In genomic region chr11:120547871-120548681, GRCh38 we compare ENCODE assay signal across 8 cellular contexts. TPM values are rescaled to one million over a fixed set of nuclear protein-coding genes. Genes with fewer than 3 reads are reported as not detected.
DNase-seq lines count a peak whose midpoint lies in the region; ATAC-seq, FAIRE-seq and TF ChIP-seq lines count a peak whose summit lies in the region.

No MANE protein-coding gene starts in this region.

- H3K27ac ChIP-seq in keratinocyte (ENCODE audit: control insufficient read depth, insufficient read depth, low read length) (no peak overlapping the region), substantia nigra (ENCODE audit: low read depth, low read length, poor library complexity, severe bottlenecking) (peak overlapping the region; percentile 86)

- H3K9me3 ChIP-seq in keratinocyte (ENCODE audit: control insufficient read depth, low read depth, low read length) = no peaks in the 10 kb centered on the region

- DNase-seq in DMS79 (lab: John Stamatoyannopoulos, UW) (peak; percentile 77), NCI-H2227 treated with DMSO at 0.1 percent for 48 hours (lab: John Stamatoyannopoulos, UW) (peak; percentile 17), brain pericyte (ENCODE audit: low read depth, low spot score) (peak; percentile 74), keratinocyte (ENCODE audit: low read depth, low spot score) (peak; percentile 46), substantia nigra (lab: John Stamatoyannopoulos, UW) (peak; percentile 12 to 95 (median 81)), NCI-H128 (lab: John Stamatoyannopoulos, UW; ENCODE audit: unreplicated experiment) (no peak)

- H3K36me3 ChIP-seq in keratinocyte (ENCODE audit: control insufficient read depth in 2 of 2, extremely low read depth in 1 of 2, insufficient read depth in 2 of 2, low read length in 2 of 2) = no peaks in the 10 kb centered on the region

- no peak overlapping the region for H2AFZ ChIP-seq in keratinocyte (ENCODE audit: control insufficient read depth, low read length)

- H3K9me1 ChIP-seq in keratinocyte (ENCODE audit: control insufficient read depth, extremely low read depth, insufficient read depth, low read length) = no peaks in the 10 kb centered on the region

- no peaks in the 10 kb centered on the region for H3K79me2 ChIP-seq in keratinocyte (ENCODE audit: control insufficient read depth, insufficient read depth, low read length)

- no peak for FAIRE-seq in keratinocyte (lab: Jason Lieb, UNC)

- TF ChIP-seq CTCF in keratinocyte (optimal IDR thresholded peaks at IDR 0.05 in 1 of 3, IDR thresholded peaks at IDR 0.05 in 1 of 3, conservative IDR thresholded peaks at IDR 0.05 in 1 of 3; ENCODE audit: extremely low read depth in 1 of 3, insufficient read depth in 2 of 3, low read length in 3 of 3) = no peak

- no peaks in the 10 kb centered on the region for H4K20me1 ChIP-seq in keratinocyte (ENCODE audit: control insufficient read depth, extremely low read depth, insufficient read depth, low read length)

- H3K4me2 ChIP-seq in keratinocyte (ENCODE audit: control insufficient read depth, extremely low read depth, insufficient read depth, low read depth, low read length) = no peak overlapping the region

- H3K4me1 ChIP-seq in keratinocyte (ENCODE audit: control insufficient read depth, extremely low read depth, insufficient read depth, low read length) = peaks cover 8% of the 10 kb centered on the region

- H3K9ac ChIP-seq in keratinocyte (ENCODE audit: control insufficient read depth, extremely low read depth, insufficient read depth, low read length) = no peak overlapping the region

- no peaks in the 10 kb centered on the region for H3K27me3 ChIP-seq in keratinocyte (ENCODE audit: control insufficient read depth, extremely low read depth, insufficient read depth, low read length)

- dilution Hi-C loops in keratinocyte (cut with MboI; ENCODE audit: extremely low pct_ligation_motif_present, low sequenced_read_pairs) = no loop called here

- no peak overlapping the region for H3K4me3 ChIP-seq in keratinocyte (ENCODE audit: control insufficient read depth in 2 of 3, extremely low read depth in 1 of 3, insufficient read depth in 2 of 3, low read depth in 1 of 3, low read length in 3 of 3)

- ATAC-seq in GM19397 (IDR thresholded peaks at IDR 0.05; ENCODE audit: unreplicated experiment) (no peak), GM21723 (IDR thresholded peaks at IDR 0.05; ENCODE audit: unreplicated experiment) (no peak)

RNA-seq across cellular contexts. Expression of gene GRIK4, which starts 36.5 kb away (rescaled TPM):
- not detected in 3 replicates for polyA plus RNA-seq in keratinocyte
- polyA plus RNA-seq in keratinocyte (2011; ENCODE audit: low read depth) = not detected
- polyA plus RNA-seq in keratinocyte (2011; cell fraction: cytosol; rRNA removed) = not detected in 2 replicates
- polyA plus RNA-seq in keratinocyte (2011; cell fraction: nucleus; rRNA removed) = not detected in 2 replicates
- not detected in 2 replicates for polyA plus RNA-seq in keratinocyte (2012; ENCODE audit: low replicate concordance)
- not detected in 3 replicates for polyA minus RNA-seq in keratinocyte
- polyA minus RNA-seq in keratinocyte (2011; cell fraction: cytosol; rRNA and poly(A)+ RNA removed) = not detected
- polyA minus RNA-seq in keratinocyte (2011; cell fraction: nucleus; rRNA and poly(A)+ RNA removed) = not detected in 2 replicates
